31 cellular contexts compared by ENCODE assay signal in genomic region chr4:113882668-113883067, GRCh38.
DNase-seq lines count a peak whose midpoint lies in the region; ATAC-seq, FAIRE-seq and TF ChIP-seq lines count a peak whose summit lies in the region.
"Had no signal": no experiment of that assay in that cellular context is flagged by ENCODE, and none has a peak within 500 bp of the region (broad histone marks: within the 10 kb centered on the region; RNA-seq: fewer than 3 reads in every experiment).

No MANE protein-coding gene starts in this region.

- TF ChIP-seq POLR2A in endothelial cell of umbilical vein (IDR thresholded peaks at IDR 0.05; ENCODE audit: low read depth, low read length) (no peak), heart left ventricle (IDR thresholded peaks at IDR 0.05) (no peak)

- H3K27me3 Mint-ChIP-seq in effector memory CD8-positive, alpha-beta T cell = peaks cover 9 to 15% of the 10 kb centered on the region in 2 donors
- peaks cover 0 to 2% (median 2%) of the 10 kb centered on the region in 3 donors for H3K27me3 Mint-ChIP-seq in immature natural killer cell (ENCODE audit: low read depth in 3 of 3)
- H3K27me3 Mint-ChIP-seq: activated CD4-positive, alpha-beta memory T cell treated with anti-CD3 and anti-CD28 coated beads, Interleukin-2, amount 10 ng/mL, durations not matched to agents 7 days and 5 days had no signal

- H3K4me1 ChIP-seq in endothelial cell of umbilical vein (ENCODE audit: control insufficient read depth, extremely low read depth, insufficient read depth, low read length) (peaks cover 19% of the 10 kb centered on the region), heart left ventricle (peaks cover 0 to 6% (median 0%) of the 10 kb centered on the region in 12 donors)
- H3K4me1 ChIP-seq: gastrocnemius medialis, psoas muscle had no signal

- peak; percentile 85 for FAIRE-seq in endothelial cell of umbilical vein (lab: Jason Lieb, UNC)
- FAIRE-seq: TTC549, urothelium cell line had no signal

- H3K9me3 ChIP-seq in endothelial cell of umbilical vein (replicated peaks; ENCODE audit: control insufficient read depth, insufficient read depth, low read length) (no peaks in the 10 kb centered on the region), heart left ventricle (no peaks in the 10 kb centered on the region)
- H3K9me3 ChIP-seq: gastrocnemius medialis, left ventricle myocardium inferior, neutrophil, psoas muscle, thoracic aorta had no signal

- H3K4me2 ChIP-seq in endothelial cell of umbilical vein (ENCODE audit: insufficient read depth, low read length) = peak overlapping the region; percentile 80

- no peaks in the 10 kb centered on the region for H3K9me1 ChIP-seq in endothelial cell of umbilical vein (replicated peaks; ENCODE audit: control insufficient read depth, extremely low read depth, insufficient read depth, low read length)

- peak; percentile 27 for DNase-seq in EL
- DNase-seq in OCI-M1 (lab: John Stamatoyannopoulos, UW) = peak; percentile 32
- DNase-seq in endothelial cell of umbilical vein (ENCODE audit: low read depth, low spot score) = peak; percentile 97
- DNase-seq in lung microvascular endothelial cell (ENCODE audit: low read depth in 2 of 2) = peak; percentile 77 to 90
- no peak for DNase-seq in heart left ventricle
- DNase-seq in effector memory CD8-positive, alpha-beta T cell = no peak
- no peak for DNase-seq in immature natural killer cell
- DNase-seq in NCI-H748 (lab: John Stamatoyannopoulos, UW; ENCODE audit: unreplicated experiment) = no peak
- DNase-seq: activated CD4-positive, alpha-beta memory T cell treated with anti-CD3 and anti-CD28 coated beads, Interleukin-2, amount 10 ng/mL, durations not matched to agents 7 days and 5 days; activated CD4-positive, alpha-beta T cell treated with anti-CD3 and anti-CD28 coated beads for 1 hour; C1 segment of cervical spinal cord; COR-L47; DMS79; gastrocnemius medialis; hypothalamus; Karpas-422; left ventricle myocardium inferior; naive B cell; NCI-H1092; NCI-H1694 treated with DMSO at 0.1 percent for 48 hours; NCI-H2171; NCI-H510A treated with DMSO at 0.1 percent for 48 hours; psoas muscle; stimulated activated naive CD8-positive, alpha-beta T cell treated with anti-CD3 and anti-CD28 coated beads, Interleukin-15, Interleukin-2, amounts not matched to agents 100 U/mL and 50 U/mL, for 24 hours had no signal

- no peak overlapping the region for H2AFZ ChIP-seq in endothelial cell of umbilical vein (ENCODE audit: low read depth, low read length)

- H3K27ac ChIP-seq in endothelial cell of umbilical vein (ENCODE audit: insufficient read depth, low read depth, low read length) (peak overlapping the region; percentile 65), heart left ventricle (no peak overlapping the region)
- H3K27ac ChIP-seq: epithelial cell of prostate, gastrocnemius medialis, left ventricle myocardium inferior, neutrophil, psoas muscle, thoracic aorta had no signal

- no TSS peak for BruUV-seq in endothelial cell of umbilical vein (replicated peaks; lab: Mats Ljungman, UMichigan)

- intact Hi-C loops in endothelial cell of umbilical vein (cut with micrococcal nuclease) (loop anchor here (2.0 to 5.0 kb wide), 8 partner anchors 76 to 498 kb away; partner anchors contain the start of gene CAMK2D), heart left ventricle (cut with DNase I) (no loop called here)

- no peak for ATAC-seq in heart left ventricle
- no peak for ATAC-seq in effector memory CD8-positive, alpha-beta T cell (replicated peaks)
- ATAC-seq: activated naive CD4-positive, alpha-beta T cell treated with anti-CD3 and anti-CD28 coated beads, Interleukin-2, amount 50 U/mL, for 72 hours; gastrocnemius medialis; psoas muscle; stimulated activated naive CD8-positive, alpha-beta T cell treated with anti-CD3 and anti-CD28 coated beads, Interleukin-15, Interleukin-2, amounts not matched to agents 100 U/mL and 50 U/mL, for 24 hours had no signal

- H4K20me1 ChIP-seq in endothelial cell of umbilical vein (replicated peaks; ENCODE audit: control insufficient read depth, extremely low read depth, insufficient read depth, low read length) = no peaks in the 10 kb centered on the region

- TF ChIP-seq CTCF in endothelial cell of umbilical vein (IDR thresholded peaks at IDR 0.05; ENCODE audit: extremely low read depth in 1 of 2, insufficient read depth in 1 of 2, low read depth in 1 of 2, low read length in 2 of 2) = no peak
- TF ChIP-seq CTCF in heart left ventricle (IDR thresholded peaks at IDR 0.05) = no peak

- dilution Hi-C loops in endothelial cell of umbilical vein (cut with MboI; ENCODE audit: extremely low pct_ligation_motif_present, low sequenced_read_pairs) = no loop called here

- H3K9ac ChIP-seq in endothelial cell of umbilical vein (replicated peaks; ENCODE audit: extremely low read depth, insufficient read depth, low read length) = no peak overlapping the region

- peaks cover 0 to 3% of the 10 kb centered on the region in 2 donors for H3K4me1 Mint-ChIP-seq in effector memory CD8-positive, alpha-beta T cell (ENCODE audit: low read depth in 2 of 2)
- H3K4me1 Mint-ChIP-seq in immature natural killer cell = no peaks in the 10 kb centered on the region
- H3K4me1 Mint-ChIP-seq: activated CD4-positive, alpha-beta memory T cell treated with anti-CD3 and anti-CD28 coated beads, Interleukin-2, amount 10 ng/mL, durations not matched to agents 7 days and 5 days; naive B cell had no signal

- H3K27me3 ChIP-seq in endothelial cell of umbilical vein (ENCODE audit: control insufficient read depth in 2 of 2, insufficient read depth in 2 of 2, low read length in 2 of 2) (no peaks in the 10 kb centered on the region), heart left ventricle (no peaks in the 10 kb centered on the region)
- H3K27me3 ChIP-seq: gastrocnemius medialis, neutrophil had no signal

- H3K36me3 ChIP-seq in endothelial cell of umbilical vein (ENCODE audit: control insufficient read depth in 2 of 2, extremely low read depth in 1 of 2, insufficient read depth in 2 of 2, low read length in 2 of 2) (no peaks in the 10 kb centered on the region), heart left ventricle (no peaks in the 10 kb centered on the region)
- H3K36me3 ChIP-seq: gastrocnemius medialis, left ventricle myocardium inferior, neutrophil, thoracic aorta had no signal

- H3K4me3 Mint-ChIP-seq in effector memory CD8-positive, alpha-beta T cell = no peak overlapping the region
- no peak overlapping the region for H3K4me3 Mint-ChIP-seq in immature natural killer cell
- H3K4me3 Mint-ChIP-seq: activated CD4-positive, alpha-beta memory T cell treated with anti-CD3 and anti-CD28 coated beads, Interleukin-2, amount 10 ng/mL, durations not matched to agents 7 days and 5 days; mesothelial cell of epicardium; naive B cell had no signal

- no peak overlapping the region for H3K27ac Mint-ChIP-seq in effector memory CD8-positive, alpha-beta T cell
- no peak overlapping the region for H3K27ac Mint-ChIP-seq in immature natural killer cell
- H3K27ac Mint-ChIP-seq: activated CD4-positive, alpha-beta memory T cell treated with anti-CD3 and anti-CD28 coated beads, Interleukin-2, amount 10 ng/mL, durations not matched to agents 7 days and 5 days; activated naive CD4-positive, alpha-beta T cell treated with anti-CD3 and anti-CD28 coated beads, Interleukin-2, amount 50 U/mL, for 72 hours; mesothelial cell of epicardium; naive B cell had no signal

- H3K36me3 Mint-ChIP-seq in effector memory CD8-positive, alpha-beta T cell (ENCODE audit: insufficient read depth) = no peaks in the 10 kb centered on the region
- H3K36me3 Mint-ChIP-seq in immature natural killer cell = peaks cover 0 to 4% (median 0%) of the 10 kb centered on the region in 3 donors
- H3K36me3 Mint-ChIP-seq: mesothelial cell of epicardium, naive B cell had no signal

- H3K79me2 ChIP-seq in endothelial cell of umbilical vein (ENCODE audit: control insufficient read depth, insufficient read depth, low read length) = no peaks in the 10 kb centered on the region

- WGBS in heart left ventricle, 4 donors = 37 to 53% (median 44%) methylated on average over 1 of the region's 1 CpG

- POLR2A ChIA-PET in endothelial cell of umbilical vein (lab: Charles Lee) = no interaction called here

- H3K4me3 ChIP-seq in endothelial cell of umbilical vein (replicated peaks in 1 of 3; ENCODE audit: insufficient read depth in 1 of 3, low read depth in 1 of 3, low read length in 3 of 3) (peak overlapping the region in 1 of 3 experiments; percentile 5), heart left ventricle (no peak overlapping the region)
- H3K4me3 ChIP-seq: gastrocnemius medialis, left ventricle myocardium inferior, psoas muscle, thoracic aorta had no signal

- H3K9me3 Mint-ChIP-seq in effector memory CD8-positive, alpha-beta T cell = no peaks in the 10 kb centered on the region
- no peaks in the 10 kb centered on the region for H3K9me3 Mint-ChIP-seq in immature natural killer cell

- CTCF ChIA-PET in endothelial cell of umbilical vein (lab: Charles Lee) = interaction anchor here (1.1 to 1.6 kb wide), 4 partner anchors 8 to 488 kb away, joined by 3 to 5 read pairs (median 4); no protein-coding TSS in a partner anchor

TF ChIP-seq in endothelial cell of umbilical vein, 7 proteins besides CTCF, POLR2A, EP300 and RAD21:
- no peak for TF ChIP-seq MYC (IDR thresholded peaks at IDR 0.05; ENCODE audit: low read depth, low read length)
- no peak for TF ChIP-seq MAX (IDR thresholded peaks at IDR 0.05; ENCODE audit: insufficient read depth, insufficient read length)
- TF ChIP-seq POLR2AphosphoS5 (IDR thresholded peaks at IDR 0.05; ENCODE audit: insufficient read depth, low read depth, low read length) = peak; percentile 27
- peak; percentile 83 for TF ChIP-seq JUN (IDR thresholded peaks at IDR 0.05; ENCODE audit: borderline replicate concordance, insufficient read depth, insufficient read length, low read depth)
- peak; percentile 61 for TF ChIP-seq FOS (IDR thresholded peaks at IDR 0.05; ENCODE audit: borderline replicate concordance, insufficient read depth, low read length)
- TF ChIP-seq EZH2 (IDR thresholded peaks at IDR 0.05; ENCODE audit: borderline replicate concordance, low read depth, low read length, severe bottlenecking) = no peak
- TF ChIP-seq GATA2 (IDR thresholded peaks at IDR 0.05; ENCODE audit: insufficient read depth, insufficient read length, low read depth, low read length) = peak; percentile 46
TF ChIP-seq in endothelial cell of umbilical vein: peak in this region for 4.

Comparison
In these comparisons a context has a peak if more than half of its experiments do, and no peak if none do; other contexts are left out.
1. DNase-seq: peak in EL (single experiment), OCI-M1 (single experiment), endothelial cell of umbilical vein (single experiment) and lung microvascular endothelial cell (2 of 2); none in heart left ventricle (0 of 5), effector memory CD8-positive, alpha-beta T cell (0 of 3), immature natural killer cell (0 of 3) and NCI-H748 (single experiment).